ENCODE assay signal across 17 cellular contexts in the genomic region with DNA sequence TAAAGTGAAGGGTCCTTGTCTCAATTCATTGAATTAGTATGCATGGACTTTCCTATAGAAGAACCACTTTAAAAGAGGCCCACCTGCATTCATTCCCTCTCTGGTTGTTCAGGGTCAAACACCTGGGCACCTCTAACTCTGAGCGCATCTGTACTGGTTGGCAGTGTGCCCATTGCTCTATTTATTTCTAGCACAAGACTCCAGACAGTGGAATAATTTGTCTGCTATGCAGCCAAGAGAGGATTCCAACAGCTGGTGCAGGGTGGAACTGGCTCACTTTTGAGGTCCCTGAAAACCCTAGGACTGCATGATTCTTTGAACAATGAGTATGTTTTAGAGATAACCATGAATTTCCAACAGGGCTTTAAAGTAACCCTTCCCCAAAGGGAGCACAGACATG. TPM values are rescaled to one million over a fixed set of nuclear protein-coding genes. Genes with fewer than 3 reads are reported as not detected.
"Had no signal": no experiment of that assay in that cellular context is flagged by ENCODE, and none has a peak within 500 bp of the region (broad histone marks: within the 10 kb centered on the region; RNA-seq: fewer than 3 reads in every experiment).

No MANE protein-coding gene starts in this region.

- H3K4me3 ChIP-seq: cardiac muscle cell, esophagus squamous epithelium, mucosa of descending colon, transverse colon had no signal

- H3K27me3 ChIP-seq: cardiac muscle cell had no signal

- H3K27ac ChIP-seq: cardiac muscle cell, esophagus squamous epithelium, transverse colon had no signal

- DNase-seq: activated CD4-positive, alpha-beta T cell treated with anti-CD3 and anti-CD28 coated beads, Interleukin-2, amount 10 ng/mL, durations not matched to agents 7 days and 5 days; activated CD4-positive, CD25-positive, alpha-beta regulatory T cell; activated CD8-positive, alpha-beta memory T cell treated with anti-CD3 and anti-CD28 coated beads for 24 hours; activated naive CD4-positive, alpha-beta T cell treated with Interleukin-2 at 50 U/mL for 16 hours; activated naive CD8-positive, alpha-beta T cell treated with anti-CD3 and anti-CD28 coated beads, Interleukin-2, amount 50 U/mL, for 24 hours; esophagus squamous epithelium; foreskin melanocyte; head of caudate nucleus; left colon; mucosa of descending colon; natural killer cell; nucleus accumbens; right cardiac atrium; transverse colon had no signal

- H3K9me3 ChIP-seq: esophagus squamous epithelium, mucosa of descending colon, transverse colon had no signal

- ATAC-seq: activated naive CD8-positive, alpha-beta T cell treated with anti-CD3 and anti-CD28 coated beads, Interleukin-2, amount 50 U/mL, for 24 hours; left colon; mucosa of descending colon; natural killer cell; right cardiac atrium; stimulated activated memory B cell treated with anti-CD40 and anti-IgM and Interleukin-4, amounts not matched to agents 10 μg/mL and 1 μg/mL and 100 μg/mL, for 72 hours had no signal

- H3K4me1 ChIP-seq: esophagus squamous epithelium, transverse colon had no signal

- H3K36me3 ChIP-seq: cardiac muscle cell, esophagus squamous epithelium, transverse colon had no signal

RNA-seq across cellular contexts. Expression of a gene that starts 57.9 kb away (rescaled TPM):
- total RNA-seq: activated CD4-positive, alpha-beta T cell treated with anti-CD3 and anti-CD28 coated beads, Interleukin-2, amount 10 ng/mL, durations not matched to agents 7 days and 5 days; esophagus squamous epithelium; lung microvascular endothelial cell; natural killer cell; right cardiac atrium had no signal
